ENCODE assay signal across 10 cellular contexts in genomic region chr3:131341761-131342160, GRCh38.
"Had no signal": no experiment of that assay in that cellular context is flagged by ENCODE, and none has a peak within 500 bp of the region (broad histone marks: within the 10 kb centered on the region; RNA-seq: fewer than 3 reads in every experiment).

No MANE protein-coding gene starts in this region.

- H3K27ac ChIP-seq: GM23248 had no signal

- H3K4me1 Mint-ChIP-seq: H9 had no signal

- H3K4me3 ChIP-seq: GM23248, HAP-1 had no signal

- DNase-seq: GM23248, GOT3, H7, H9, HCEC 1CT, HFFc6 had no signal

- H3K4me1 ChIP-seq: HAP-1 had no signal

- H3K4me3 Mint-ChIP-seq: H9, HFFc6 had no signal

- H3K36me3 ChIP-seq: HAP-1 had no signal

- ATAC-seq: HCT116 had no signal

- H3K27ac Mint-ChIP-seq: H9, HFFc6 had no signal

- H3K9ac ChIP-seq: GM23248 had no signal

- H2AFZ ChIP-seq: GM23248 had no signal

- FAIRE-seq: H1, H54 had no signal
